Comparison of ENCODE assay signal across 18 cellular contexts in genomic region chr12:109540526-109541411, GRCh38.
"Had no signal": no experiment of that assay in that cellular context is flagged by ENCODE, and none has a peak within 500 bp of the region (broad histone marks: within the 10 kb centered on the region; RNA-seq: fewer than 3 reads in every experiment).

No MANE protein-coding gene starts in this region.

- H3K27me3 ChIP-seq: breast epithelium, left lung, stomach, thyroid gland had no signal

- H3K9me3 ChIP-seq: breast epithelium, left lung, psoas muscle, stomach, thyroid gland had no signal

- H3K4me1 ChIP-seq: breast epithelium, left lung had no signal

- H3K4me3 ChIP-seq: breast epithelium, left lung, psoas muscle, stomach, thyroid gland had no signal

- H3K36me3 ChIP-seq: breast epithelium had no signal

- DNase-seq: activated CD4-positive, alpha-beta T cell treated with anti-CD3 and anti-CD28 coated beads, Interleukin-2, amount 10 ng/mL, durations not matched to agents 7 days and 5 days; activated CD8-positive, alpha-beta T cell treated with anti-CD3 and anti-CD28 coated beads, Interleukin-2, amount 10 ng/mL, durations not matched to agents 7 days and 5 days; activated effector memory CD4-positive, alpha-beta T cell treated with Interleukin-2 at 50 U/mL for 16 hours; activated naive CD4-positive, alpha-beta T cell treated with anti-CD3 and anti-CD28 coated beads, Interleukin-2, amount 10 ng/mL, durations not matched to agents 7 days and 5 days; activated T-cell treated with anti-CD3 and anti-CD28 coated beads, Interleukin-2, amount 50 U/mL, for 24 hours; left lung; nephron progenitor cell; psoas muscle; stimulated activated CD4-positive, alpha-beta T cell treated with anti-CD3 and anti-CD28 coated beads, Interleukin-4, amount 100 ng/mL, for 24 hours; stomach had no signal

- H3K27ac ChIP-seq: breast epithelium, left lung, psoas muscle, stomach, thyroid gland had no signal

- FAIRE-seq: astrocyte, keratinocyte, urothelium cell line had no signal

- ATAC-seq: activated CD4-positive, CD25-positive, alpha-beta regulatory T cell treated with anti-CD3 and anti-CD28 coated beads, Interleukin-2, amount 50 U/mL, for 24 hours; activated CD8-positive, alpha-beta T cell treated with anti-CD3 and anti-CD28 coated beads, Interleukin-2, amount 10 ng/mL, durations not matched to agents 7 days and 5 days; left lung; psoas muscle; sciatic nerve; stimulated activated effector memory CD8-positive, alpha-beta T cell treated with anti-CD3 and anti-CD28 coated beads, Interleukin-12 subunit alpha, Interleukin-12 subunit beta, amount 100 ng/mL, for 72 hours had no signal
